ENCODE assay signal across 8 cellular contexts in genomic region chr6:157535354-157536217, GRCh38.
DNase-seq lines count a peak whose midpoint lies in the region; ATAC-seq and TF ChIP-seq lines count a peak whose summit lies in the region.

No MANE protein-coding gene starts in this region.

- peaks cover 58 to 71% (median 62%) of the 10 kb centered on the region in 3 donors for H3K4me1 Mint-ChIP-seq in CD8-positive, alpha-beta memory T cell
- H3K4me1 Mint-ChIP-seq in activated T-helper 1 cell treated with anti-CD3 and anti-CD28 coated beads, Interleukin-12 subunit alpha, Interleukin-12 subunit beta, Interleukin-2, Interleukin-4 antibody, amounts not matched to agents 30 ng/mL and 10 ng/mL and 1 ng/mL, durations not matched to agents 14 hours and 24 hours and 36 hours (ENCODE audit: low read depth), result peaks cover 55% of the 10 kb centered on the region

- H3K27me3 ChIP-seq in CD8-positive, alpha-beta memory T cell (ENCODE audit: insufficient read depth, low read length, poor library complexity, severe bottlenecking), result no peaks in the 10 kb centered on the region
- no peaks in the 10 kb centered on the region for H3K27me3 ChIP-seq in kidney epithelial cell (ENCODE audit: control insufficient read depth, insufficient read depth, low read length)

- peaks cover 0 to 2% of the 10 kb centered on the region in 2 donors for H3K27me3 Mint-ChIP-seq in CD8-positive, alpha-beta memory T cell
- peaks cover 8% of the 10 kb centered on the region for H3K27me3 Mint-ChIP-seq in activated T-helper 1 cell treated with anti-CD3 and anti-CD28 coated beads, Interleukin-12 subunit alpha, Interleukin-12 subunit beta, Interleukin-2, Interleukin-4 antibody, amounts not matched to agents 30 ng/mL and 10 ng/mL and 1 ng/mL, durations not matched to agents 14 hours and 24 hours and 36 hours (ENCODE audit: insufficient read depth)

- no peaks in the 10 kb centered on the region for H3K9me3 ChIP-seq in CD8-positive, alpha-beta memory T cell (ENCODE audit: low read length)

- DNase-seq in CD8-positive, alpha-beta memory T cell, result no peak
- DNase-seq in activated T-helper 1 cell treated with anti-CD3 and anti-CD28 coated beads, Interleukin-12 subunit alpha, Interleukin-12 subunit beta, Interleukin-2, Interleukin-4 antibody, amounts not matched to agents 30 ng/mL and 10 ng/mL and 1 ng/mL, durations not matched to agents 14 hours and 24 hours and 36 hours (ENCODE audit: low spot score), result peak; percentile 8
- DNase-seq in kidney epithelial cell (ENCODE audit: low read depth) (peak; percentile 75), NCI-H2171 treated with DMSO at 0.1 percent for 48 hours (lab: John Stamatoyannopoulos, UW) (no peak), NCI-H524 (lab: John Stamatoyannopoulos, UW) (no peak), DMS 273 treated with DMSO at 0.1 percent for 48 hours (lab: John Stamatoyannopoulos, UW) (no peak)

- TF ChIP-seq CTCF in kidney epithelial cell (IDR thresholded peaks at IDR 0.05; ENCODE audit: insufficient read depth, low read length, poor library complexity, severe bottlenecking), result no peak

- intact Hi-C loops in activated T-helper 1 cell treated with anti-CD3 and anti-CD28 coated beads, Interleukin-12 subunit alpha, Interleukin-12 subunit beta, Interleukin-2, Interleukin-4 antibody, amounts not matched to agents 30 ng/mL and 10 ng/mL and 1 ng/mL, durations not matched to agents 14 hours and 24 hours and 36 hours (cut with micrococcal nuclease), result loop anchor here (1.0 to 2.0 kb wide), 15 partner anchors 8 to 435 kb away; partner anchors contain the start of gene TMEM242

- POLR2A ChIA-PET in CD8-positive, alpha-beta memory T cell (lab: Charles Lee), result interaction anchor here (1.3 kb wide), 1 partner anchor 14 kb away, joined by 3 read pairs; no protein-coding TSS in a partner anchor

- H3K9me3 Mint-ChIP-seq in CD8-positive, alpha-beta memory T cell, result no peaks in the 10 kb centered on the region
- no peaks in the 10 kb centered on the region for H3K9me3 Mint-ChIP-seq in activated T-helper 1 cell treated with anti-CD3 and anti-CD28 coated beads, Interleukin-12 subunit alpha, Interleukin-12 subunit beta, Interleukin-2, Interleukin-4 antibody, amounts not matched to agents 30 ng/mL and 10 ng/mL and 1 ng/mL, durations not matched to agents 14 hours and 24 hours and 36 hours

- peak overlapping the region; percentile 22 for H3K27ac ChIP-seq in CD8-positive, alpha-beta memory T cell (ENCODE audit: low read depth, low read length)

- H3K4me3 ChIP-seq in CD8-positive, alpha-beta memory T cell (ENCODE audit: low read length), result peak overlapping the region; percentile 9
- H3K4me3 ChIP-seq in kidney epithelial cell (ENCODE audit: low read depth, low read length), result no peak overlapping the region

- H3K36me3 ChIP-seq in CD8-positive, alpha-beta memory T cell (ENCODE audit: insufficient read depth, low read length), result no peaks in the 10 kb centered on the region
- H3K36me3 ChIP-seq in kidney epithelial cell (ENCODE audit: control insufficient read depth, insufficient read depth, low read length), result no peaks in the 10 kb centered on the region

- no peaks in the 10 kb centered on the region for H3K36me3 Mint-ChIP-seq in CD8-positive, alpha-beta memory T cell
- H3K36me3 Mint-ChIP-seq in activated T-helper 1 cell treated with anti-CD3 and anti-CD28 coated beads, Interleukin-12 subunit alpha, Interleukin-12 subunit beta, Interleukin-2, Interleukin-4 antibody, amounts not matched to agents 30 ng/mL and 10 ng/mL and 1 ng/mL, durations not matched to agents 14 hours and 24 hours and 36 hours (ENCODE audit: low read depth), result peaks cover 18% of the 10 kb centered on the region

- H3K4me1 ChIP-seq in CD8-positive, alpha-beta memory T cell (ENCODE audit: insufficient read depth, low read length), result peaks cover 42% of the 10 kb centered on the region

- peak overlapping the region; percentile 28 to 76 (median 72) for H3K4me3 Mint-ChIP-seq in CD8-positive, alpha-beta memory T cell
- H3K4me3 Mint-ChIP-seq in activated T-helper 1 cell treated with anti-CD3 and anti-CD28 coated beads, Interleukin-12 subunit alpha, Interleukin-12 subunit beta, Interleukin-2, Interleukin-4 antibody, amounts not matched to agents 30 ng/mL and 10 ng/mL and 1 ng/mL, durations not matched to agents 14 hours and 24 hours and 36 hours, result peak overlapping the region; percentile 2

- CTCF ChIA-PET in CD8-positive, alpha-beta memory T cell (lab: Charles Lee), result interaction anchor here (0.9 to 1.5 kb wide), 2 partner anchors 35 to 202 kb away, joined by 3 to 4 read pairs; no protein-coding TSS in a partner anchor

- ATAC-seq in GM19467 (IDR thresholded peaks at IDR 0.05; ENCODE audit: unreplicated experiment) (peak; percentile 53), HG03575 (IDR thresholded peaks at IDR 0.05; ENCODE audit: extremely low read depth, insufficient number of reproducible peaks, low FRiP score, unreplicated experiment) (peak; percentile 69)

- H3K27ac Mint-ChIP-seq in CD8-positive, alpha-beta memory T cell, result peak overlapping the region; percentile 84 to 97 (median 92)
- peak overlapping the region; percentile 73 for H3K27ac Mint-ChIP-seq in activated T-helper 1 cell treated with anti-CD3 and anti-CD28 coated beads, Interleukin-12 subunit alpha, Interleukin-12 subunit beta, Interleukin-2, Interleukin-4 antibody, amounts not matched to agents 30 ng/mL and 10 ng/mL and 1 ng/mL, durations not matched to agents 14 hours and 24 hours and 36 hours

Comparison
In these comparisons a context has a peak if more than half of its experiments do, and no peak if none do; other contexts are left out.
1. DNase-seq: peak in activated T-helper 1 cell treated with anti-CD3 and anti-CD28 coated beads, Interleukin-12 subunit alpha, Interleukin-12 subunit beta, Interleukin-2, Interleukin-4 antibody, amounts not matched to agents 30 ng/mL and 10 ng/mL and 1 ng/mL, durations not matched to agents 14 hours and 24 hours and 36 hours (single experiment) and kidney epithelial cell (single experiment); none in CD8-positive, alpha-beta memory T cell (0 of 5), NCI-H2171 treated with DMSO at 0.1 percent for 48 hours (single experiment), NCI-H524 (0 of 2) and DMS 273 treated with DMSO at 0.1 percent for 48 hours (single experiment).